26 cellular contexts compared by ENCODE assay signal in the genomic region with DNA sequence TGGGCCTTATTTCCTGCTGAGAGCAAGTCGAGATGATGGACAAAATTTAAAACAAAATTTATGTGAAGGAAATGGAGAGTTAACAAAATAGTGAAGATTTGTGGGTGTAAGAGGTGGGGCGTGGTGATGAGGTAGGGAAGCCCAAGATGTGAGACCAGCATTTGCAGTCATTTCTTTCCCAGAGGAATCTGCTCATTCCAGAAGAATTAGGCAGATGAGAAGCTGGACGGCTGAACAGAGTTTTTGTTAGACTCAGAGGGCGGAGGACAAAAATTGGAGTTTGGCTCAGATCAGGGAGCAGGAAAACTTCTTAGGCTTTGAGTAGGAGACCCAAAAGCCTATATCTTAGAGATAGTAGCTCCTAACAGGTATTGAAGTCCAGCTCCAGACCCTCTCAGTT.
"Had no signal": no experiment of that assay in that cellular context is flagged by ENCODE, and none has a peak within 500 bp of the region (broad histone marks: within the 10 kb centered on the region; RNA-seq: fewer than 3 reads in every experiment).

No MANE protein-coding gene starts in this region.

- ATAC-seq: activated CD8-positive, alpha-beta T cell treated with anti-CD3 and anti-CD28 coated beads, Interleukin-2, amount 10 ng/mL, durations not matched to agents 7 days and 5 days; activated naive CD4-positive, alpha-beta T cell treated with anti-CD3 and anti-CD28 coated beads, Interleukin-2, amount 50 U/mL, for 72 hours; PC-3 had no signal

- H3K9me3 ChIP-seq: Peyer's patch, SK-N-SH had no signal

- H3K9ac ChIP-seq: SK-N-SH had no signal

- H3K27me3 ChIP-seq: Peyer's patch, SJSA1 had no signal

- H3K4me3 ChIP-seq: Peyer's patch, SJSA1 had no signal

- H3K4me1 ChIP-seq: Peyer's patch, SJSA1 had no signal

- DNase-seq: activated CD4-positive, alpha-beta T cell treated with anti-CD3 and anti-CD28 coated beads, Interleukin-2, amount 10 ng/mL, durations not matched to agents 24 days and 14 days; activated CD4-positive, alpha-beta T cell treated with anti-CD3 and anti-CD28 coated beads, Interleukin-2, amount 50 U/mL, for 4 hours; activated CD8-positive, alpha-beta T cell treated with anti-CD3 and anti-CD28 coated beads, Interleukin-2, amount 10 ng/mL, durations not matched to agents 7 days and 5 days; activated gamma-delta T cell; activated naive CD4-positive, alpha-beta T cell treated with anti-CD3 and anti-CD28 coated beads for 36 hours; activated T-cell treated with anti-CD3 and anti-CD28 coated beads, Interleukin-2, amount 50 U/mL, for 24 hours; anterior cingulate cortex; caudate nucleus; Kasumi-1; KG1; MM.1S; MV-4-11; NCI-H1092; NCI-H1436 treated with DMSO at 0.1 percent for 48 hours; NCI-H1694 treated with DMSO at 0.1 percent for 48 hours; NCI-H2029; NCI-H345; NCI-H524 treated with DMSO at 0.1 percent for 48 hours; NK-92 treated with Interleukin-12 subunit alpha and Interleukin-12 subunit beta, amount 100 ng/mL, for 24 hours; PC-3; Peyer's patch; RPMI8226; SHP77 treated with DMSO at 0.1 percent for 48 hours; SK-N-SH had no signal
